16 cellular contexts compared by ENCODE assay signal in the genomic region with DNA sequence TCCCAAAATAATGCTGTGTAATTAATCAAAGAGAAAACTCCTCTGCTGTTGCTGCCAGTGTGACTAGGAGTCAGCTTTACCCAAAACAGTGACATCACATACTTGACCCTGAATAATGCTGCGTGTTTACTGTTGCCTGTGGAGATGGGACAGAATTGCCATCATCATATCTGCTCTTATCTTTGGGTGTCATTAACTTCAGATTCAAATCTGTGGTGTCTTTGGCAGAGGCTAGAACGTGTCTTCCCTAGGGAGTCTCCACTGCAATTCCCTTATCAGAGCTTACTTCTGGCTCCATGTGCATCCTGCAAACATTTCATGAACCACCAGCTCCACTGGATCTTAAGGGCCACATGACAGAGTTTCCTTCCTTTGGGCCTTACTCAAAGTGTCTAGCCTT.
DNase-seq lines count a peak whose midpoint lies in the region; ATAC-seq lines count a peak whose summit lies in the region.
"Had no signal": no experiment of that assay in that cellular context is flagged by ENCODE, and none has a peak within 500 bp of the region (broad histone marks: within the 10 kb centered on the region; RNA-seq: fewer than 3 reads in every experiment).

No MANE protein-coding gene starts in this region.

- no peaks in the 10 kb centered on the region for H3K4me1 ChIP-seq in aorta (ENCODE audit: control insufficient read depth in 1 of 2, insufficient read depth in 2 of 2, low read length in 2 of 2)
- H3K4me1 ChIP-seq: BLaER1 had no signal

- peak; percentile 64 for ATAC-seq in aorta (ENCODE audit: low FRiP score)
- ATAC-seq: CD8-positive, alpha-beta T cell had no signal

- DNase-seq in NCI-H748 (lab: John Stamatoyannopoulos, UW; ENCODE audit: unreplicated experiment) (peak; percentile 59), NCI-H748 treated with DMSO at 0.1 percent for 48 hours (lab: John Stamatoyannopoulos, UW) (no peak), CMK (ENCODE audit: low read depth) (peak; percentile 52), SK-N-DZ (ENCODE audit: low spot score) (peak; percentile 55), aorta (no peak), Ammon's horn (ENCODE audit: low spot score) (no peak), NCI-H2081 treated with DMSO at 0.1 percent for 48 hours (lab: John Stamatoyannopoulos, UW) (no peak)
- DNase-seq: CD4-positive, CD25-positive, alpha-beta regulatory T cell; CD8-positive, alpha-beta T cell; DMS 273 treated with DMSO at 0.1 percent for 48 hours; DND-41; GOT3; H7; HCEC 1CT had no signal

- H3K27me3 ChIP-seq in aorta (ENCODE audit: control insufficient read depth in 1 of 2, insufficient read depth in 2 of 2, low read length in 1 of 2), result no peaks in the 10 kb centered on the region
- H3K27me3 ChIP-seq: BLaER1 had no signal

- H3K4me3 ChIP-seq in aorta (ENCODE audit: low read length in 2 of 2), result no peak overlapping the region
- H3K4me3 ChIP-seq: BLaER1 had no signal

- WGBS in aorta, 2 donors, result 71% methylated on average over 2 of the region's 2 CpGs

- H3K36me3 ChIP-seq in aorta (ENCODE audit: control insufficient read depth in 1 of 2, insufficient read depth in 2 of 2, low read length in 1 of 2), result no peaks in the 10 kb centered on the region
- H3K36me3 ChIP-seq: BLaER1 had no signal

- no peaks in the 10 kb centered on the region for H3K9me3 ChIP-seq in aorta (ENCODE audit: control insufficient read depth, low read length)
- H3K9me3 ChIP-seq: BLaER1 had no signal

- H3K27ac ChIP-seq in aorta (ENCODE audit: low read depth in 1 of 2, low read length in 2 of 2), result no peak overlapping the region
- H3K27ac ChIP-seq: BLaER1, C4-2B had no signal

- intact Hi-C loops in aorta (cut with DNase I), result no loop called here

Comparison
In these comparisons a context has a peak if more than half of its experiments do, and no peak if none do; other contexts are left out.
1. DNase-seq: peak in NCI-H748 (single experiment), CMK (single experiment) and SK-N-DZ (single experiment); none in NCI-H748 treated with DMSO at 0.1 percent for 48 hours (single experiment), aorta (0 of 2), Ammon's horn (single experiment) and NCI-H2081 treated with DMSO at 0.1 percent for 48 hours (single experiment).